In genomic region chr1:185154912-185155513, GRCh38 we compare ENCODE assay signal across 10 cellular contexts. TPM values are rescaled to one million over a fixed set of nuclear protein-coding genes. Genes with fewer than 3 reads are reported as not detected.
DNase-seq lines count a peak whose midpoint lies in the region; ATAC-seq and TF ChIP-seq lines count a peak whose summit lies in the region.
"Had no signal": no experiment of that assay in that cellular context is flagged by ENCODE, and none has a peak within 500 bp of the region (broad histone marks: within the 10 kb centered on the region; RNA-seq: fewer than 3 reads in every experiment).

No MANE protein-coding gene starts in this region.

- WGBS in psoas muscle, 3 donors, result 51 to 56% (median 56%) methylated on average over 2 of the region's 2 CpGs

- TF ChIP-seq CTCF in NB4 (IDR thresholded peaks at IDR 0.05; ENCODE audit: low read depth, low read length) (no peak), psoas muscle (IDR thresholded peaks at IDR 0.05) (no peak), GM20000 (IDR thresholded peaks at IDR 0.05; ENCODE audit: extremely low read depth, missing control alignments) (no peak)

- H3K36me3 Mint-ChIP-seq in effector memory CD8-positive, alpha-beta T cell (ENCODE audit: insufficient read depth), result peaks cover 26% of the 10 kb centered on the region

- H3K27me3 ChIP-seq in psoas muscle (ENCODE audit: insufficient read depth in 3 of 3, low read length in 2 of 3), result no peaks in the 10 kb centered on the region

- no peak for TF ChIP-seq POLR2A in NB4 (IDR thresholded peaks at IDR 0.05; ENCODE audit: extremely low read depth, insufficient read length)

- peaks cover 14 to 34% of the 10 kb centered on the region in 2 donors for H3K4me1 Mint-ChIP-seq in effector memory CD8-positive, alpha-beta T cell (ENCODE audit: low read depth in 2 of 2)

- no peaks in the 10 kb centered on the region for H3K27me3 Mint-ChIP-seq in effector memory CD8-positive, alpha-beta T cell

- H3K9me3 Mint-ChIP-seq in effector memory CD8-positive, alpha-beta T cell, result no peaks in the 10 kb centered on the region

- no peak for ATAC-seq in effector memory CD8-positive, alpha-beta T cell (replicated peaks)
- ATAC-seq in psoas muscle (no peak), HG03378 (IDR thresholded peaks at IDR 0.05; ENCODE audit: unreplicated experiment) (no peak)

- intact Hi-C loops in psoas muscle (cut with DNase I), result loop anchor here in 1 of 2 donors (5.0 kb wide), 2 partner anchors 108 to 1263 kb away; partner anchors contain the start of gene RNF2

- DNase-seq in EH (ENCODE audit: low read depth), result peak; percentile 22
- peak; percentile 18 for DNase-seq in NB4 (ENCODE audit: low read depth)
- DNase-seq in effector memory CD8-positive, alpha-beta T cell, result no peak
- no peak for DNase-seq in psoas muscle
- no peak for DNase-seq in DMS153 (lab: John Stamatoyannopoulos, UW)
- DNase-seq in GM20000 (ENCODE audit: low spot score), result no peak
- DNase-seq in cerebellum (ENCODE audit: low spot score), result no peak
- DNase-seq: NCI-H1417; stimulated activated CD4-positive, alpha-beta T cell treated with anti-CD3 and anti-CD28 coated beads, Interleukin-12 subunit alpha, Interleukin-12 subunit beta, amount 100 ng/mL, for 4 hours had no signal

- peak overlapping the region; percentile 82 for H3K4me3 ChIP-seq in NB4 (ENCODE audit: low read depth, low read length)
- peak overlapping the region; percentile 85 for H3K4me3 ChIP-seq in psoas muscle

- H3K4me3 Mint-ChIP-seq in effector memory CD8-positive, alpha-beta T cell, result peak overlapping the region in 1 of 2 donors; percentile 99

- H3K4me1 ChIP-seq in psoas muscle, result peaks cover 30% of the 10 kb centered on the region

- no peaks in the 10 kb centered on the region for H3K9me3 ChIP-seq in psoas muscle

- H3K27ac Mint-ChIP-seq in effector memory CD8-positive, alpha-beta T cell, result peak overlapping the region; percentile 98

- peak overlapping the region; percentile 97 for H3K27ac ChIP-seq in psoas muscle

- H3K36me3 ChIP-seq in psoas muscle (ENCODE audit: insufficient read depth in 1 of 2, low read depth in 1 of 2), result peaks cover 3 to 15% of the 10 kb centered on the region in 2 donors

RNA-seq across cellular contexts. Expression of gene TRMT1L, which starts 1.7 kb away (rescaled TPM):
- total RNA-seq in psoas muscle (10 to 100 TPM; 27.9 to 39.4 (median 30.5) TPM), cerebellum (19.4 TPM)
- 10 to 100 TPM; 13.2 to 41.3 (median 15.7) TPM for polyA plus RNA-seq in psoas muscle

RNA-seq across cellular contexts. Expression of gene SWT1, which starts 2.0 kb away (rescaled TPM):
- total RNA-seq in psoas muscle (1 to 10 TPM; 3.6 to 6.1 (median 4.8) TPM), cerebellum (16.2 TPM)
- polyA plus RNA-seq in psoas muscle, result 1 to 10 TPM; 1.7 to 2.5 (median 2.3) TPM

Comparison
In these comparisons a context has a peak if more than half of its experiments do, and no peak if none do; other contexts are left out.
1. DNase-seq: peak in EH (single experiment) and NB4 (single experiment); none in effector memory CD8-positive, alpha-beta T cell (0 of 3), psoas muscle (0 of 2), DMS153 (single experiment), GM20000 (single experiment) and cerebellum (single experiment).